ENCODE assay signal across 11 cellular contexts in genomic region chr9:114989600-114990410, GRCh38.
DNase-seq lines count a peak whose midpoint lies in the region; ATAC-seq lines count a peak whose summit lies in the region.
"Had no signal": no experiment of that assay in that cellular context is flagged by ENCODE, and none has a peak within 500 bp of the region (broad histone marks: within the 10 kb centered on the region; RNA-seq: fewer than 3 reads in every experiment).

No MANE protein-coding gene starts in this region.

- DNase-seq in activated CD8-positive, alpha-beta memory T cell treated with anti-CD3 and anti-CD28 coated beads, Interleukin-2, amount 50 U/mL, for 4 hours: peak; percentile 30
- peak; percentile 65 for DNase-seq in stimulated activated CD4-positive, alpha-beta T cell treated with anti-CD3 and anti-CD28 coated beads, Interleukin-4, amount 100 ng/mL, for 1 hour
- DNase-seq in HCEC 1CT: no peak
- no peak for DNase-seq in cortex of kidney (lab: John Stamatoyannopoulos, UW)
- DNase-seq: immature natural killer cell, NCI-H226, uterus had no signal

- ATAC-seq in GM19035 (IDR thresholded peaks at IDR 0.05; ENCODE audit: unreplicated experiment) (peak; percentile 44), HG03103 (IDR thresholded peaks at IDR 0.05; ENCODE audit: low read depth, unreplicated experiment) (peak; percentile 46), GM21737 (IDR thresholded peaks at IDR 0.05; ENCODE audit: unreplicated experiment) (no peak), GM21526 (IDR thresholded peaks at IDR 0.05; ENCODE audit: low FRiP score, unreplicated experiment) (no peak)

Comparison
In these comparisons a context has a peak if more than half of its experiments do, and no peak if none do; other contexts are left out.
1. ATAC-seq: peak in GM19035 (single experiment) and HG03103 (single experiment); none in GM21737 (single experiment) and GM21526 (single experiment).
2. DNase-seq: peak in activated CD8-positive, alpha-beta memory T cell treated with anti-CD3 and anti-CD28 coated beads, Interleukin-2, amount 50 U/mL, for 4 hours (single experiment) and stimulated activated CD4-positive, alpha-beta T cell treated with anti-CD3 and anti-CD28 coated beads, Interleukin-4, amount 100 ng/mL, for 1 hour (single experiment); none in HCEC 1CT (single experiment) and cortex of kidney (single experiment).